8 cellular contexts compared by ENCODE assay signal in genomic region chr7:142391191-142391992, GRCh38.
DNase-seq lines count a peak whose midpoint lies in the region; ATAC-seq and TF ChIP-seq lines count a peak whose summit lies in the region.

No MANE protein-coding gene starts in this region.

- no peak overlapping the region for H2AFZ ChIP-seq in fibroblast of lung (ENCODE audit: low read length)

- H3K4me3 Mint-ChIP-seq in stimulated activated memory B cell treated with anti-CD40 and anti-IgM and Interleukin-4, amounts not matched to agents 10 μg/mL and 1 μg/mL and 100 μg/mL, for 72 hours: no peak overlapping the region

- no peaks in the 10 kb centered on the region for H3K79me2 ChIP-seq in fibroblast of lung (ENCODE audit: control insufficient read depth, insufficient read depth, low read length)

- DNase-seq in AML-193 (lab: John Stamatoyannopoulos, UW): peak; percentile 9 to 50
- DNase-seq in activated CD4-positive, alpha-beta T cell treated with anti-CD3 and anti-CD28 coated beads for 4 hours: peak; percentile 16 to 24
- DNase-seq in fibroblast of lung (ENCODE audit: low read depth in 2 of 2): no peak
- DNase-seq in NCI-H2081 (lab: John Stamatoyannopoulos, UW): no peak

- no peaks in the 10 kb centered on the region for H3K36me3 ChIP-seq in fibroblast of lung (ENCODE audit: control insufficient read depth, insufficient read depth, low read length)

- no peaks in the 10 kb centered on the region for H4K20me1 ChIP-seq in fibroblast of lung (ENCODE audit: control insufficient read depth, extremely low read depth, insufficient read depth, low read length)

- H3K4me3 ChIP-seq in fibroblast of lung (replicated peaks in 1 of 4; ENCODE audit: control extremely low read depth in 1 of 4, insufficient read depth in 1 of 4, low read depth in 3 of 4, low read length in 4 of 4): no peak overlapping the region

- peak; percentile 57 for ATAC-seq in HG02885 (IDR thresholded peaks at IDR 0.05; ENCODE audit: poor library complexity, unreplicated experiment)
- ATAC-seq in stimulated activated memory B cell treated with anti-CD40 and anti-IgM and Interleukin-4, amounts not matched to agents 10 μg/mL and 1 μg/mL and 100 μg/mL, for 72 hours: peak; percentile 47
- no peak for ATAC-seq in HG02870 (IDR thresholded peaks at IDR 0.05; ENCODE audit: unreplicated experiment)
- ATAC-seq in HG02840 (IDR thresholded peaks at IDR 0.05; ENCODE audit: low FRiP score, unreplicated experiment): no peak

- peaks cover 3% of the 10 kb centered on the region for H3K27me3 ChIP-seq in fibroblast of lung (ENCODE audit: control insufficient read depth, insufficient read depth, low read length)

- H3K27ac Mint-ChIP-seq in stimulated activated memory B cell treated with anti-CD40 and anti-IgM and Interleukin-4, amounts not matched to agents 10 μg/mL and 1 μg/mL and 100 μg/mL, for 72 hours: no peak overlapping the region

- H3K36me3 Mint-ChIP-seq in stimulated activated memory B cell treated with anti-CD40 and anti-IgM and Interleukin-4, amounts not matched to agents 10 μg/mL and 1 μg/mL and 100 μg/mL, for 72 hours: no peaks in the 10 kb centered on the region

- H3K9ac ChIP-seq in fibroblast of lung (ENCODE audit: insufficient read depth, low read length): no peak overlapping the region

- no peaks in the 10 kb centered on the region for H3K4me1 ChIP-seq in fibroblast of lung (ENCODE audit: control insufficient read depth, extremely low read depth, insufficient read depth, low read length)

- TF ChIP-seq CTCF in fibroblast of lung (conservative IDR thresholded peaks at IDR 0.05 in 1 of 2, IDR thresholded peaks at IDR 0.05 in 1 of 2; ENCODE audit: low read depth in 1 of 2, low read length in 2 of 2): peak; percentile 40 to 48

- no peaks in the 10 kb centered on the region for H3K9me3 ChIP-seq in fibroblast of lung (ENCODE audit: control insufficient read depth, insufficient read depth, low read depth, low read length)

- no peaks in the 10 kb centered on the region for H3K27me3 Mint-ChIP-seq in stimulated activated memory B cell treated with anti-CD40 and anti-IgM and Interleukin-4, amounts not matched to agents 10 μg/mL and 1 μg/mL and 100 μg/mL, for 72 hours

- no peak overlapping the region for H3K4me2 ChIP-seq in fibroblast of lung (ENCODE audit: extremely low read depth, insufficient read depth, low read length)

- no peaks in the 10 kb centered on the region for H3K4me1 Mint-ChIP-seq in stimulated activated memory B cell treated with anti-CD40 and anti-IgM and Interleukin-4, amounts not matched to agents 10 μg/mL and 1 μg/mL and 100 μg/mL, for 72 hours

- no peaks in the 10 kb centered on the region for H3K9me3 Mint-ChIP-seq in stimulated activated memory B cell treated with anti-CD40 and anti-IgM and Interleukin-4, amounts not matched to agents 10 μg/mL and 1 μg/mL and 100 μg/mL, for 72 hours

- H3K27ac ChIP-seq in fibroblast of lung (ENCODE audit: insufficient read depth, low read length): no peak overlapping the region

Comparison
In these comparisons a context has a peak if more than half of its experiments do, and no peak if none do; other contexts are left out.
1. DNase-seq: peak in AML-193 (2 of 2) and activated CD4-positive, alpha-beta T cell treated with anti-CD3 and anti-CD28 coated beads for 4 hours (2 of 2); none in fibroblast of lung (0 of 2) and NCI-H2081 (0 of 2).
2. ATAC-seq: peak in HG02885 (single experiment) and stimulated activated memory B cell treated with anti-CD40 and anti-IgM and Interleukin-4, amounts not matched to agents 10 μg/mL and 1 μg/mL and 100 μg/mL, for 72 hours (single experiment); none in HG02870 (single experiment) and HG02840 (single experiment).